In genomic region chr2:96447726-96448125, GRCh38 we compare ENCODE assay signal across 33 cellular contexts. TPM values are rescaled to one million over a fixed set of nuclear protein-coding genes. Genes with fewer than 3 reads are reported as not detected.
"Had no signal": no experiment of that assay in that cellular context is flagged by ENCODE, and none has a peak within 500 bp of the region (broad histone marks: within the 10 kb centered on the region; RNA-seq: fewer than 3 reads in every experiment).

No MANE protein-coding gene starts in this region.

- H3K4me1 ChIP-seq: ascending aorta, breast epithelium, colonic mucosa had no signal

- H3K9me3 Mint-ChIP-seq: activated B cell treated with CpG ODN at 0.5 μM for 24 hours; activated CD8-positive, alpha-beta T cell treated with anti-CD3 and anti-CD28 coated beads for 36 hours; activated naive CD4-positive, alpha-beta T cell treated with anti-CD3 and anti-CD28 coated beads, Interleukin-2, amount 10 ng/mL, durations not matched to agents 7 days and 5 days had no signal

- H3K27ac ChIP-seq: ascending aorta, breast epithelium, cardiac muscle cell, colonic mucosa, heart left ventricle, WERI-Rb-1 had no signal

- H3K4me3 ChIP-seq: ascending aorta, breast epithelium, cardiac muscle cell, colonic mucosa, heart left ventricle had no signal

- DNase-seq: activated B cell treated with CpG ODN at 0.5 μM for 24 hours; activated CD4-positive, alpha-beta T cell treated with anti-CD3 and anti-CD28 coated beads for 48 hours; activated CD4-positive, alpha-beta T cell treated with anti-CD3 and anti-CD28 coated beads, Interleukin-2, amount 50 U/mL, for 1 hour; activated CD4-positive, alpha-beta T cell treated with anti-CD3 and anti-CD28 coated beads, Interleukin-2, amount 50 U/mL, for 48 hours; activated CD8-positive, alpha-beta memory T cell treated with anti-CD3 and anti-CD28 coated beads for 24 hours; activated CD8-positive, alpha-beta memory T cell treated with anti-CD3 and anti-CD28 coated beads, Interleukin-2, amount 50 U/mL, for 4 hours; activated CD8-positive, alpha-beta T cell treated with anti-CD3 and anti-CD28 coated beads for 36 hours; activated gamma-delta T cell; activated naive CD4-positive, alpha-beta T cell; activated naive CD4-positive, alpha-beta T cell treated with anti-CD3 and anti-CD28 coated beads, Interleukin-2, amount 10 ng/mL, durations not matched to agents 7 days and 5 days; activated naive CD8-positive, alpha-beta T cell treated with anti-CD3 and anti-CD28 coated beads, Interleukin-2, amount 10 ng/mL, durations not matched to agents 7 days and 5 days; activated T-cell treated with anti-CD3 and anti-CD28 coated beads for 4 hours; activated T-cell treated with anti-CD3 and anti-CD28 coated beads, Interleukin-2, amount 50 U/mL, for 24 hours; activated T-cell treated with anti-CD3 and anti-CD28 coated beads, Interleukin-2, amount 50 U/mL, for 72 hours; central memory CD4-positive, alpha-beta T cell; cerebellar nuclear complex; colonic mucosa; effector memory CD4-positive, alpha-beta T cell; glutamatergic neuron; heart left ventricle; T-helper 17 cell; T1000; WERI-Rb-1 had no signal

- H3K27ac Mint-ChIP-seq: activated B cell treated with CpG ODN at 0.5 μM for 24 hours; activated CD8-positive, alpha-beta T cell treated with anti-CD3 and anti-CD28 coated beads for 36 hours; activated naive CD4-positive, alpha-beta T cell treated with anti-CD3 and anti-CD28 coated beads, Interleukin-2, amount 10 ng/mL, durations not matched to agents 7 days and 5 days; activated naive CD4-positive, alpha-beta T cell treated with anti-CD3 and anti-CD28 coated beads, Interleukin-2, amount 50 U/mL, for 72 hours; activated naive CD8-positive, alpha-beta T cell treated with anti-CD3 and anti-CD28 coated beads, Interleukin-2, amount 10 ng/mL, durations not matched to agents 7 days and 5 days; activated T-cell treated with anti-CD3 and anti-CD28 coated beads, Interleukin-2, amount 50 U/mL, for 24 hours; activated T-cell treated with anti-CD3 and anti-CD28 coated beads, Interleukin-2, amount 50 U/mL, for 72 hours; brain; endodermal cell; T-helper 17 cell; T-helper 2 cell treated with Interferon-gamma antibody and Interleukin-4, amounts not matched to agents 5 μg/mL and 100 μg/mL, for 36 hours had no signal

- ATAC-seq: activated CD4-positive, CD25-positive, alpha-beta regulatory T cell treated with anti-CD3 and anti-CD28 coated beads, Interleukin-2, amount 50 U/mL, for 24 hours; activated CD8-positive, alpha-beta T cell treated with anti-CD3 and anti-CD28 coated beads for 36 hours; activated naive CD4-positive, alpha-beta T cell treated with anti-CD3 and anti-CD28 coated beads, Interleukin-2, amount 50 U/mL, for 72 hours; activated T-cell treated with anti-CD3 and anti-CD28 coated beads, Interleukin-2, amount 50 U/mL, for 72 hours; esophagus mucosa; heart left ventricle; T-helper 17 cell had no signal

- H3K4me1 Mint-ChIP-seq: activated B cell treated with CpG ODN at 0.5 μM for 24 hours; activated naive CD4-positive, alpha-beta T cell treated with anti-CD3 and anti-CD28 coated beads, Interleukin-2, amount 10 ng/mL, durations not matched to agents 7 days and 5 days; activated naive CD8-positive, alpha-beta T cell treated with anti-CD3 and anti-CD28 coated beads, Interleukin-2, amount 10 ng/mL, durations not matched to agents 7 days and 5 days; brain; T-helper 17 cell had no signal

- H3K4me3 Mint-ChIP-seq: activated B cell treated with CpG ODN at 0.5 μM for 24 hours; activated CD8-positive, alpha-beta T cell treated with anti-CD3 and anti-CD28 coated beads for 36 hours; activated naive CD4-positive, alpha-beta T cell treated with anti-CD3 and anti-CD28 coated beads, Interleukin-2, amount 10 ng/mL, durations not matched to agents 7 days and 5 days; activated naive CD8-positive, alpha-beta T cell treated with anti-CD3 and anti-CD28 coated beads, Interleukin-2, amount 10 ng/mL, durations not matched to agents 7 days and 5 days; activated T-cell treated with anti-CD3 and anti-CD28 coated beads, Interleukin-2, amount 50 U/mL, for 24 hours; activated T-cell treated with anti-CD3 and anti-CD28 coated beads, Interleukin-2, amount 50 U/mL, for 72 hours; brain; endodermal cell; T-helper 17 cell; T-helper 2 cell treated with Interferon-gamma antibody and Interleukin-4, amounts not matched to agents 5 μg/mL and 100 μg/mL, for 36 hours had no signal

- H3K9me3 ChIP-seq: ascending aorta, breast epithelium, colonic mucosa, heart left ventricle had no signal

- H3K27me3 ChIP-seq: ascending aorta, breast epithelium, cardiac muscle cell, colonic mucosa, heart left ventricle had no signal

- FAIRE-seq: frontal cortex had no signal

- H3K27me3 Mint-ChIP-seq: activated naive CD4-positive, alpha-beta T cell treated with anti-CD3 and anti-CD28 coated beads, Interleukin-2, amount 10 ng/mL, durations not matched to agents 7 days and 5 days; activated T-cell treated with anti-CD3 and anti-CD28 coated beads, Interleukin-2, amount 50 U/mL, for 24 hours had no signal

- H3K36me3 Mint-ChIP-seq: activated naive CD4-positive, alpha-beta T cell treated with anti-CD3 and anti-CD28 coated beads, Interleukin-2, amount 10 ng/mL, durations not matched to agents 7 days and 5 days; activated naive CD8-positive, alpha-beta T cell treated with anti-CD3 and anti-CD28 coated beads, Interleukin-2, amount 10 ng/mL, durations not matched to agents 7 days and 5 days; brain had no signal

- H3K36me3 ChIP-seq: ascending aorta, breast epithelium, cardiac muscle cell, colonic mucosa, heart left ventricle, WERI-Rb-1 had no signal

RNA-seq across cellular contexts. Expression of gene NEURL3, which starts 57.4 kb away (rescaled TPM):
- total RNA-seq: activated B cell treated with CpG ODN at 0.5 μM for 24 hours, ascending aorta, cardiac muscle cell, endodermal cell, esophagus mucosa, frontal cortex had no signal
- polyA plus RNA-seq: cardiac muscle cell had no signal
